ENCODE assay signal across 40 cellular contexts in genomic region chr2:17771956-17772355, GRCh38. TPM values are rescaled to one million over a fixed set of nuclear protein-coding genes. Genes with fewer than 3 reads are reported as not detected.
"Had no signal": no experiment of that assay in that cellular context is flagged by ENCODE, and none has a peak within 500 bp of the region (broad histone marks: within the 10 kb centered on the region; RNA-seq: fewer than 3 reads in every experiment).

No MANE protein-coding gene starts in this region.

- H3K27ac ChIP-seq: brain microvascular endothelial cell, epithelial cell of prostate, esophagus squamous epithelium, heart left ventricle had no signal

- ATAC-seq: activated CD4-positive, alpha-beta T cell treated with anti-CD3 and anti-CD28 coated beads for 36 hours; activated T-helper 17 cell treated with anti-CD3 and anti-CD28 coated beads, Interleukin-2, amount 50 U/mL, for 72 hours; effector memory CD8-positive, alpha-beta T cell; T-helper 17 cell had no signal

- H3K4me3 ChIP-seq: esophagus squamous epithelium, heart left ventricle had no signal

- H3K4me1 ChIP-seq: esophagus squamous epithelium had no signal

- H3K9me3 ChIP-seq: esophagus squamous epithelium, heart left ventricle had no signal

- H3K27me3 ChIP-seq: brain microvascular endothelial cell, esophagus squamous epithelium, heart left ventricle had no signal

- FAIRE-seq: astrocyte, bronchial epithelial cell, endometrium, endothelial cell of umbilical vein had no signal

- DNase-seq: activated CD4-positive, alpha-beta memory T cell treated with anti-CD3 and anti-CD28 coated beads, Interleukin-2, amount 10 ng/mL, durations not matched to agents 7 days and 5 days; activated CD4-positive, alpha-beta T cell treated with anti-CD3 and anti-CD28 coated beads for 36 hours; activated CD4-positive, alpha-beta T cell treated with anti-CD3 and anti-CD28 coated beads, Interleukin-2, amount 10 ng/mL, durations not matched to agents 7 days and 5 days; activated CD4-positive, alpha-beta T cell treated with anti-CD3 and anti-CD28 coated beads, Interleukin-2, amount 50 U/mL, for 4 hours; activated CD4-positive, CD25-positive, alpha-beta regulatory T cell; activated CD4-positive, CD25-positive, alpha-beta regulatory T cell treated with anti-CD3 and anti-CD28 coated beads, Interleukin-2, amount 50 U/mL, for 72 hours; activated CD8-positive, alpha-beta memory T cell treated with anti-CD3 and anti-CD28 coated beads, Interleukin-2, amount 50 U/mL, for 48 hours; activated effector memory CD4-positive, alpha-beta T cell treated with Interleukin-2 at 50 U/mL for 16 hours; activated gamma-delta T cell treated with Interleukin-2 at 50 U/mL for 16 hours; activated naive CD4-positive, alpha-beta T cell treated with anti-CD3 and anti-CD28 coated beads, Interleukin-2, amount 50 U/mL, for 16 hours; activated naive CD4-positive, alpha-beta T cell treated with Interleukin-2 at 50 U/mL for 16 hours; activated T-cell treated with anti-CD3 and anti-CD28 coated beads for 4 hours; activated T-cell treated with anti-CD3 and anti-CD28 coated beads, Interleukin-2, amount 50 U/mL, for 24 hours; amniotic stem cell; anterior cingulate cortex; brain microvascular endothelial cell; caudate nucleus; cortex of kidney; dermis blood vessel endothelial cell; effector CD4-positive, alpha-beta T cell; effector memory CD8-positive, alpha-beta T cell; esophagus squamous epithelium; foreskin melanocyte; glutamatergic neuron; heart left ventricle; T-helper 1 cell; T-helper 17 cell; T1000 had no signal

- H3K9me3 Mint-ChIP-seq: activated CD4-positive, alpha-beta memory T cell treated with anti-CD3 and anti-CD28 coated beads, Interleukin-2, amount 10 ng/mL, durations not matched to agents 7 days and 5 days; activated CD4-positive, alpha-beta T cell treated with anti-CD3 and anti-CD28 coated beads, Interleukin-2, amount 10 ng/mL, durations not matched to agents 7 days and 5 days; activated T-cell treated with anti-CD3 and anti-CD28 coated beads, Interleukin-2, amount 50 U/mL, for 24 hours; activated T-helper 17 cell treated with anti-CD3 and anti-CD28 coated beads, Interleukin-2, amount 50 U/mL, for 72 hours; effector memory CD8-positive, alpha-beta T cell; T-helper 2 cell treated with Interferon-gamma antibody and Interleukin-4, amounts not matched to agents 5 μg/mL and 100 μg/mL, for 36 hours had no signal

- H3K36me3 ChIP-seq: brain microvascular endothelial cell had no signal

- H3K4me1 Mint-ChIP-seq: activated CD4-positive, alpha-beta memory T cell treated with anti-CD3 and anti-CD28 coated beads, Interleukin-2, amount 10 ng/mL, durations not matched to agents 7 days and 5 days; activated CD4-positive, alpha-beta T cell treated with anti-CD3 and anti-CD28 coated beads for 36 hours; activated CD4-positive, alpha-beta T cell treated with anti-CD3 and anti-CD28 coated beads, Interleukin-2, amount 10 ng/mL, durations not matched to agents 7 days and 5 days; activated T-helper 17 cell treated with anti-CD3 and anti-CD28 coated beads, Interleukin-2, amount 50 U/mL, for 72 hours; T-helper 17 cell had no signal

- H3K27me3 Mint-ChIP-seq: activated CD4-positive, alpha-beta memory T cell treated with anti-CD3 and anti-CD28 coated beads, Interleukin-2, amount 10 ng/mL, durations not matched to agents 7 days and 5 days; activated CD4-positive, alpha-beta T cell treated with anti-CD3 and anti-CD28 coated beads for 36 hours; activated CD4-positive, alpha-beta T cell treated with anti-CD3 and anti-CD28 coated beads, Interleukin-2, amount 10 ng/mL, durations not matched to agents 7 days and 5 days; activated naive CD8-positive, alpha-beta T cell; activated T-cell treated with anti-CD3 and anti-CD28 coated beads, Interleukin-2, amount 50 U/mL, for 24 hours; activated T-helper 17 cell treated with anti-CD3 and anti-CD28 coated beads, Interleukin-2, amount 50 U/mL, for 72 hours; effector memory CD8-positive, alpha-beta T cell; T-helper 17 cell had no signal

- H3K4me3 Mint-ChIP-seq: activated CD4-positive, alpha-beta memory T cell treated with anti-CD3 and anti-CD28 coated beads, Interleukin-2, amount 10 ng/mL, durations not matched to agents 7 days and 5 days; activated CD4-positive, alpha-beta T cell treated with anti-CD3 and anti-CD28 coated beads for 36 hours; activated CD4-positive, alpha-beta T cell treated with anti-CD3 and anti-CD28 coated beads, Interleukin-2, amount 10 ng/mL, durations not matched to agents 7 days and 5 days; activated naive CD8-positive, alpha-beta T cell; activated T-cell treated with anti-CD3 and anti-CD28 coated beads, Interleukin-2, amount 50 U/mL, for 24 hours; activated T-helper 17 cell treated with anti-CD3 and anti-CD28 coated beads, Interleukin-2, amount 50 U/mL, for 72 hours; effector memory CD8-positive, alpha-beta T cell; T-helper 17 cell; T-helper 2 cell treated with Interferon-gamma antibody and Interleukin-4, amounts not matched to agents 5 μg/mL and 100 μg/mL, for 36 hours had no signal

RNA-seq across cellular contexts. Expression of gene MSGN1, which starts 44.3 kb away (rescaled TPM):
- total RNA-seq: activated CD4-positive, alpha-beta memory T cell treated with anti-CD3 and anti-CD28 coated beads, Interleukin-2, amount 10 ng/mL, durations not matched to agents 7 days and 5 days; activated CD4-positive, alpha-beta T cell treated with anti-CD3 and anti-CD28 coated beads for 36 hours; activated CD4-positive, alpha-beta T cell treated with anti-CD3 and anti-CD28 coated beads, Interleukin-2, amount 10 ng/mL, durations not matched to agents 7 days and 5 days; activated T-helper 17 cell treated with anti-CD3 and anti-CD28 coated beads, Interleukin-2, amount 50 U/mL, for 72 hours; astrocyte; bronchial epithelial cell; chondrocyte; dermis blood vessel endothelial cell; endothelial cell of umbilical vein; esophagus squamous epithelium; fibroblast of lung; fibroblast of villous mesenchyme; heart left ventricle; T-helper 17 cell had no signal
- polyA plus RNA-seq: adipose tissue, endothelial cell of umbilical vein, fibroblast of lung, heart left ventricle had no signal
